In genomic region chr11:80365315-80365714, GRCh38 we compare ENCODE assay signal across 20 cellular contexts.
DNase-seq lines count a peak whose midpoint lies in the region; ATAC-seq and TF ChIP-seq lines count a peak whose summit lies in the region.
"Had no signal": no experiment of that assay in that cellular context is flagged by ENCODE, and none has a peak within 500 bp of the region (broad histone marks: within the 10 kb centered on the region; RNA-seq: fewer than 3 reads in every experiment).

No MANE protein-coding gene starts in this region.

- no peak overlapping the region for H2AFZ ChIP-seq in fibroblast of lung (ENCODE audit: low read length)

- TF ChIP-seq CTCF in fibroblast of lung (conservative IDR thresholded peaks at IDR 0.05 in 1 of 2, IDR thresholded peaks at IDR 0.05 in 1 of 2; ENCODE audit: low read depth in 1 of 2, low read length in 2 of 2) = no peak
- no peak for TF ChIP-seq CTCF in gastroesophageal sphincter (IDR thresholded peaks at IDR 0.05)

- H3K27me3 ChIP-seq in fibroblast of lung (ENCODE audit: control insufficient read depth, insufficient read depth, low read length) (no peaks in the 10 kb centered on the region), gastroesophageal sphincter (no peaks in the 10 kb centered on the region)

- H3K4me2 ChIP-seq in fibroblast of lung (ENCODE audit: extremely low read depth, insufficient read depth, low read length) = peak overlapping the region; percentile 28
- H3K4me2 ChIP-seq: SK-N-SH had no signal

- no peak overlapping the region for H3K4me3 ChIP-seq in fibroblast of lung (replicated peaks in 1 of 4; ENCODE audit: control extremely low read depth in 1 of 4, insufficient read depth in 1 of 4, low read depth in 3 of 4, low read length in 4 of 4)
- H3K4me3 ChIP-seq in gastroesophageal sphincter = no peak overlapping the region

- H3K79me2 ChIP-seq in fibroblast of lung (ENCODE audit: control insufficient read depth, insufficient read depth, low read length) = no peaks in the 10 kb centered on the region

- TF ChIP-seq EP300 in gastroesophageal sphincter (IDR thresholded peaks at IDR 0.05) = no peak

- peak in 1 of 2 donors; percentile 27 for DNase-seq in fibroblast of lung (ENCODE audit: low read depth in 2 of 2)
- no peak for DNase-seq in AG20443 (ENCODE audit: low spot score)
- no peak for DNase-seq in NCI-H774 (lab: John Stamatoyannopoulos, UW)
- DNase-seq in SKM-1 treated with dmso at 0.1 percent for 144 hours (lab: John Stamatoyannopoulos, UW; ENCODE audit: unreplicated experiment) = no peak
- DNase-seq: activated B cell treated with CpG ODN at 0.5 μM for 24 hours; activated CD8-positive, alpha-beta memory T cell treated with anti-CD3 and anti-CD28 coated beads, Interleukin-2, amount 50 U/mL, for 48 hours; activated naive CD8-positive, alpha-beta T cell treated with anti-CD3 and anti-CD28 coated beads, Interleukin-2, amount 50 U/mL, for 24 hours; DND-41; erythroblast; H7; Kasumi-1; NCI-H2029 treated with DMSO at 0.1 percent for 48 hours; nephron progenitor cell; SK-N-SH had no signal

- H3K9ac ChIP-seq in fibroblast of lung (ENCODE audit: insufficient read depth, low read length) = no peak overlapping the region
- H3K9ac ChIP-seq: SK-N-SH had no signal

- H3K4me1 ChIP-seq in fibroblast of lung (ENCODE audit: control insufficient read depth, extremely low read depth, insufficient read depth, low read length) (no peaks in the 10 kb centered on the region), gastroesophageal sphincter (no peaks in the 10 kb centered on the region)

- H3K9me3 ChIP-seq in fibroblast of lung (ENCODE audit: control insufficient read depth, insufficient read depth, low read depth, low read length) (no peaks in the 10 kb centered on the region), gastroesophageal sphincter (no peaks in the 10 kb centered on the region)
- H3K9me3 ChIP-seq: SK-N-SH had no signal

- H3K27ac ChIP-seq in fibroblast of lung (ENCODE audit: insufficient read depth, low read length) (no peak overlapping the region), gastroesophageal sphincter (no peak overlapping the region)
- H3K27ac ChIP-seq: C4-2B, HL-60 had no signal

- no peak for TF ChIP-seq POLR2A in gastroesophageal sphincter (IDR thresholded peaks at IDR 0.05)

- H3K36me3 ChIP-seq in fibroblast of lung (ENCODE audit: control insufficient read depth, insufficient read depth, low read length) (no peaks in the 10 kb centered on the region), gastroesophageal sphincter (no peaks in the 10 kb centered on the region)

- 77 to 83% methylated on average over 2 of the region's 2 CpGs for WGBS in gastroesophageal sphincter (ENCODE audit: low coverage in 1 of 2), 2 donors

- H4K20me1 ChIP-seq in fibroblast of lung (ENCODE audit: control insufficient read depth, extremely low read depth, insufficient read depth, low read length) = no peaks in the 10 kb centered on the region

- peak; percentile 88 for ATAC-seq in GM18520 (IDR thresholded peaks at IDR 0.05; ENCODE audit: unreplicated experiment)
- ATAC-seq in GM21515 (IDR thresholded peaks at IDR 0.05; ENCODE audit: unreplicated experiment) = peak; percentile 63
- peak; percentile 61 for ATAC-seq in HG03196 (IDR thresholded peaks at IDR 0.05; ENCODE audit: unreplicated experiment)
- no peak for ATAC-seq in gastroesophageal sphincter
- ATAC-seq: activated naive CD8-positive, alpha-beta T cell treated with anti-CD3 and anti-CD28 coated beads, Interleukin-2, amount 50 U/mL, for 24 hours had no signal
